In the genomic region with DNA sequence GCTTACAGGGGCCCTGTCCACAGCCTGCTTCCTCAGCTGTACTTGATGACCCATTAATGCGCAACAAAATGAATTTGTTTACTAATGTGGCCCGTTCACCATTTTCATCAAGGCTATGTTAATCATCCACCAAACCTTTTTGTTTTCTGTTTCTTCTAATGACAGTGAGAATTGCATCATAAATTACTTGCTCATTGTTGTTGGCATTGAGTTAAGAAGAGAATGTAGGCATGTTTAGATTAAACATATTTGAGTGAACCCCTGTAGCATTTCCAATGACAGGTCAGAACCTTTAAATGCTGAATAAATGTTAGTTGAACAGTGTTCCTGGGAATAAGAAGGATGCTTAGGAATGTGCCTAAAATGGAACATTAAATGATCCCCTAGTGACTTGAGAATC, we compare ENCODE assay signal across 17 cellular contexts.
"Had no signal": no experiment of that assay in that cellular context is flagged by ENCODE, and none has a peak within 500 bp of the region (broad histone marks: within the 10 kb centered on the region; RNA-seq: fewer than 3 reads in every experiment).

No MANE protein-coding gene starts in this region.

- DNase-seq: KBM-7, MG63, NCI-H1092, NCI-H1105 treated with DMSO at 0.1 percent for 48 hours, NCI-H1417 treated with DMSO at 0.1 percent for 48 hours, NCI-H146, NCI-H1694 treated with DMSO at 0.1 percent for 48 hours, NCI-H1930, NCI-H2081, NCI-H2107, NCI-H2227 treated with DMSO at 0.1 percent for 48 hours, NCI-H524, NCI-H526 treated with DMSO at 0.1 percent for 48 hours, NCI-H748 treated with DMSO at 0.1 percent for 48 hours, SHP77, SK-N-SH, SW 1271 had no signal

- H3K4me3 ChIP-seq: MG63 had no signal
